Comparison of ENCODE assay signal across 8 cellular contexts in the genomic region with DNA sequence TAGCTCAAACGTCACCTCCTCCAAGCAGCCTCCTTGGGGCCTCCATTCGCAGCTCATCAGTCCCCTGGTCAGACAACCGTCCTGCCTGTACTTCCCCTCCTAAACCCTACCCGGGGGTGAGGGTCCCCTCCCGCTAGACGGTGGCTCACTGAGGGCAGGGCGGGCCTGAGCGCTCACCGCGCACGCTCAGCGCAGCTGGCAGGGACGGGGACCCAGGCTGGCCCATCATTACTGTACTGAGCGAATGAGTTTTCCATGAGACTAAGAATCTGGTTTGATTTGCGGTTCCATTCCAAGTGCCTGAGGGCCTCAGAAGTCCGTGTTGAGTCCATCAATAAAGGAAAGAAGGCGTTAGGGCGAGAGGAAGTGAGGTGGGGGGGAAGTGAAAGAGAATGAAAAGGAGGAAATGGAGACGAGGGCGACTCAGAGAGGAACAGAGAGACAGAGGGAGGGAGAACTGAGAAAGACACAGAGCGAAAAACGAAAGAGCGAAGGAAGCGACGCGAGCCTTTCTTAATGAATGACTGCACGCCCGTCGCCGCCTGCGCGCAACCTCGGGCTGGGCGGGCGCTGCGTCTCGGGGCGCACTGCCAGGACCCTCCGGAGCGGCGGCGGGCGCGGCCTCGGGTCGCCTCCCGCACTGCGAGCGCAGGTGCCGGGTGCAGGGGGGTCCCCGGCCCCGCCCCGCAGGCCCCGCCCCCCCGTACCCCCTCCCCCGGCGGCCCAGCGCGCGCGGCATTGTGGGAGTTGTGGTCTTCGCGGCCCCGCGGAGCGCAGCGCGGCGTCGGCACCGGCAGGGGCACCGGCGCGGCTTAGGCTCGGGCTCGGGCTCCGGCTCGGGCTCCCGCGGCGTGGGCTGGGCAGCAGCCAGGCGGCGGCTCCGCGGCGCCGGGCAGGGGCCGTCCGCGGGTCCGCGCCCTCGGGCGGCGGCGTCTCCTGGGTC. TPM values are rescaled to one million over a fixed set of nuclear protein-coding genes. Genes with fewer than 3 reads are reported as not detected.
DNase-seq lines count a peak whose midpoint lies in the region; ATAC-seq lines count a peak whose summit lies in the region.

A gene with protein sequence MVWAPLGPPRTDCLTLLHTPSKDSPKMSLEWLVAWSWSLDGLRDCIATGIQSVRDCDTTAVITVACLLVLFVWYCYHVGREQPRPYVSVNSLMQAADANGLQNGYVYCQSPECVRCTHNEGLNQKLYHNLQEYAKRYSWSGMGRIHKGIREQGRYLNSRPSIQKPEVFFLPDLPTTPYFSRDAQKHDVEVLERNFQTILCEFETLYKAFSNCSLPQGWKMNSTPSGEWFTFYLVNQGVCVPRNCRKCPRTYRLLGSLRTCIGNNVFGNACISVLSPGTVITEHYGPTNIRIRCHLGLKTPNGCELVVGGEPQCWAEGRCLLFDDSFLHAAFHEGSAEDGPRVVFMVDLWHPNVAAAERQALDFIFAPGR (plus strand): TSS at position 746 of the 943 bp plus-strand sequence. CDS start 4,356 bp downstream, outside the sequence.

- DNase-seq in 8988T = peak; percentile 65
- peak; percentile 30 for DNase-seq in NCI-H2227 treated with DMSO at 0.1 percent for 48 hours (lab: John Stamatoyannopoulos, UW)
- peak; percentile 64 to 77 for DNase-seq in central memory CD8-positive, alpha-beta T cell (ENCODE audit: low spot score in 2 of 2)
- peak; percentile 54 to 78 for DNase-seq in left colon
- DNase-seq in stimulated activated CD4-positive, alpha-beta T cell treated with anti-CD3 and anti-CD28 coated beads, Interleukin-1b, Interleukin-23, amount 100 ng/mL, for 24 hours (ENCODE audit: low read depth in 4 of 4, low spot score in 1 of 4) = peak; percentile 42 to 68 (median 59)

- peak; percentile 59 for ATAC-seq in GM18520 (IDR thresholded peaks at IDR 0.05; ENCODE audit: unreplicated experiment)
- ATAC-seq in HG03039 (IDR thresholded peaks at IDR 0.05; ENCODE audit: unreplicated experiment) = peak; percentile 44
- peak; percentile 81 to 88 for ATAC-seq in activated CD4-positive, CD25-positive, alpha-beta regulatory T cell treated with anti-CD3 and anti-CD28 coated beads, Interleukin-2, amount 50 U/mL, for 24 hours
- peak; percentile 88 for ATAC-seq in central memory CD8-positive, alpha-beta T cell (replicated peaks; ENCODE audit: extremely low read depth, poor library complexity, severe bottlenecking)
- ATAC-seq in left colon = peak; percentile 82

- H3K4me3 Mint-ChIP-seq in central memory CD8-positive, alpha-beta T cell = peak within 1 kb of the TSS; percentile 88

- H3K9me3 Mint-ChIP-seq in central memory CD8-positive, alpha-beta T cell = no peaks in the 10 kb centered on the region

- intact Hi-C loops in left colon (cut with DNase I, micrococcal nuclease) = no loop called here

- peaks cover 36% of the 10 kb centered on the region for H3K4me1 Mint-ChIP-seq in central memory CD8-positive, alpha-beta T cell

- H3K27me3 Mint-ChIP-seq in central memory CD8-positive, alpha-beta T cell = no peaks in the 10 kb centered on the region

- H3K27ac Mint-ChIP-seq in central memory CD8-positive, alpha-beta T cell (ENCODE audit: low read depth) = peak within 1 kb of the TSS; percentile 92

- H3K36me3 Mint-ChIP-seq in central memory CD8-positive, alpha-beta T cell (ENCODE audit: insufficient read depth) = peaks cover 4% of the 10 kb centered on the region

RNA-seq across cellular contexts. Expression of the gene that starts here (rescaled TPM):
- total RNA-seq in left colon = 1 to 10 TPM; 7.0 to 7.1 TPM

Comparison
In these comparisons a context has a peak if more than half of its experiments do, and no peak if none do; other contexts are left out.
1. Peak in every context shown above with its lines: DNase-seq and ATAC-seq.